Comparison of ENCODE assay signal across 9 cellular contexts in the genomic region with DNA sequence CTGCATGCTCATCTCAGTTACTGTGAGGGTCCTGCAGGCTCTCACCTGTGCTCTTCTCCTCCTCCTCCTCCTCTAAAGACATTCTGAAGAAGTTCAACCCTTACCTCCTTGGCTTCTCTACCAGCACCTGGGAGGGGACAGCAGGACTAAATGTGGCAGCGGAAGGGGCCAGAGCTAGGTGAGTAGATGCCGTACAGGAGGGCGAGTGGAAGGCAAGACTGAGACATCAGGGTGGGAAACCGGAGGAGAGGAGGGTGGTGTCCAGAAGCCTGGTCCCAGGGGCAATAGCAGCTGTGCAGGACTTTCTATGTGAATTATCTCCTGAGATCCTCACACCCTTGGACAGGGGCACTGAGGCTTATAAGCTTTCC.
A peak's percentile ranks its signal among the peaks of the same experiment; 100 is the strongest.
DNase-seq lines count a peak whose midpoint lies in the region; ATAC-seq, FAIRE-seq and TF ChIP-seq lines count a peak whose summit lies in the region.
"Had no signal": no experiment of that assay in that cellular context is flagged by ENCODE, and none has a peak within 500 bp of the region (broad histone marks: within the 10 kb centered on the region; RNA-seq: fewer than 3 reads in every experiment).

No MANE protein-coding gene starts in this region.

- H3K9me3 ChIP-seq in kidney (ENCODE audit: control insufficient read depth in 1 of 2, low read length in 2 of 2) (no peaks in the 10 kb centered on the region), spleen (no peaks in the 10 kb centered on the region)

- H3K27me3 ChIP-seq in HL-60 (ENCODE audit: insufficient read depth, poor library complexity, severe bottlenecking) (no peaks in the 10 kb centered on the region), spleen (replicated peaks in 1 of 7) (no peaks in the 10 kb centered on the region)

- intact Hi-C loops in kidney (cut with DNase I): no loop called here
- intact Hi-C loops in spleen (cut with DNase I; ENCODE audit: low total_unique reads): no loop called here

- no peak for TF ChIP-seq CTCF in HL-60 (IDR thresholded peaks at IDR 0.05; ENCODE audit: insufficient read depth, low read length)
- no peak for TF ChIP-seq CTCF in kidney (IDR thresholded peaks at IDR 0.05; ENCODE audit: borderline replicate concordance, extremely low read depth, insufficient read depth)
- TF ChIP-seq CTCF in spleen (IDR thresholded peaks at IDR 0.05 in 8 of 11, conservative IDR thresholded peaks at IDR 0.05 in 3 of 11): no peak
- TF ChIP-seq CTCF in GM10266 (IDR thresholded peaks at IDR 0.05; ENCODE audit: control insufficient read depth, insufficient read depth, low read depth, missing control alignments): no peak

- 93 to 100% (median 96%) methylated on average over 4 of the region's 4 CpGs for WGBS in spleen, 5 donors

- no peaks in the 10 kb centered on the region for H3K9me3 Mint-ChIP-seq in activated naive CD8-positive, alpha-beta T cell (ENCODE audit: low read depth)

- H3K4me3 Mint-ChIP-seq in activated naive CD8-positive, alpha-beta T cell: peak overlapping the region; percentile 76

- H3K4me1 ChIP-seq in kidney (ENCODE audit: control insufficient read depth in 1 of 2, insufficient read depth in 1 of 2, low read depth in 1 of 2, low read length in 2 of 2): peaks cover 14 to 22% of the 10 kb centered on the region in 2 donors
- H3K4me1 ChIP-seq in spleen: peaks cover 22 to 63% (median 45%) of the 10 kb centered on the region in 6 donors

- H3K27ac Mint-ChIP-seq in activated naive CD8-positive, alpha-beta T cell: peak overlapping the region; percentile 96

- no peak for FAIRE-seq in kidney (lab: Jason Lieb, UNC)
- FAIRE-seq: frontal cortex had no signal

- H3K4me3 ChIP-seq in HL-60 (replicated peaks; ENCODE audit: insufficient read depth, low read length) (no peak overlapping the region), kidney (ENCODE audit: low read length in 2 of 2) (no peak overlapping the region), spleen (peak overlapping the region in 1 of 8 donors; percentile 55)

- no peaks in the 10 kb centered on the region for H3K27me3 Mint-ChIP-seq in activated naive CD8-positive, alpha-beta T cell

- no peak for DNase-seq in HL-60 (ENCODE audit: low read depth in 1 of 2, low spot score in 1 of 2)
- DNase-seq in kidney: no peak
- peak; percentile 67 for DNase-seq in spleen
- no peak for DNase-seq in GM10266 (ENCODE audit: extremely low spot score)
- no peak for DNase-seq in ecto neural progenitor cell (ENCODE audit: low spot score)
- no peak for DNase-seq in stimulated activated CD4-positive, alpha-beta T cell treated with anti-CD3 and anti-CD28 coated beads, Interleukin-4, amount 100 ng/mL, for 4 hours

- TF ChIP-seq POLR2A in spleen (IDR thresholded peaks at IDR 0.05): no peak

- H3K27ac ChIP-seq in HL-60 (replicated peaks) (peak overlapping the region; percentile 92), kidney (ENCODE audit: low read depth in 2 of 2, low read length in 2 of 2) (peak overlapping the region; percentile 69 to 87), spleen (peak overlapping the region in 7 of 8 donors; percentile 73 to 94 (median 86))

- H3K9ac ChIP-seq in kidney (ENCODE audit: low read length in 2 of 2): peak overlapping the region in 1 of 2 donors; percentile 2

- H3K36me3 ChIP-seq in kidney (ENCODE audit: control insufficient read depth in 1 of 2, insufficient read depth in 2 of 2, low read length in 2 of 2) (no peaks in the 10 kb centered on the region), spleen (peaks cover 0 to 16% (median 0%) of the 10 kb centered on the region in 6 donors)

- H3K36me3 Mint-ChIP-seq in activated naive CD8-positive, alpha-beta T cell: peaks cover 3% of the 10 kb centered on the region

- peaks cover 85% of the 10 kb centered on the region for H3K4me1 Mint-ChIP-seq in activated naive CD8-positive, alpha-beta T cell (ENCODE audit: low read depth)

- ATAC-seq in HG02840 (IDR thresholded peaks at IDR 0.05; ENCODE audit: low FRiP score, unreplicated experiment): no peak
